Comparison of ENCODE assay signal across 17 cellular contexts in genomic region chr7:66558201-66558641, GRCh38.
A peak's percentile ranks its signal among the peaks of the same experiment; 100 is the strongest.
DNase-seq lines count a peak whose midpoint lies in the region; ATAC-seq and TF ChIP-seq lines count a peak whose summit lies in the region.
"Had no signal": no experiment of that assay in that cellular context is flagged by ENCODE, and none has a peak within 500 bp of the region (broad histone marks: within the 10 kb centered on the region; RNA-seq: fewer than 3 reads in every experiment).

No MANE protein-coding gene starts in this region.

- TF ChIP-seq CTCF in upper lobe of right lung (IDR thresholded peaks at IDR 0.05) = no peak

- ATAC-seq in stimulated activated naive CD8-positive, alpha-beta T cell treated with anti-CD3 and anti-CD28 coated beads, Interleukin-15, amount 100 ng/mL, for 72 hours = peak; percentile 57
- no peak for ATAC-seq in stimulated activated naive CD8-positive, alpha-beta T cell treated with anti-CD3 and anti-CD28 coated beads, Interleukin-15, Interleukin-2, amounts not matched to agents 100 U/mL and 50 U/mL, for 24 hours
- ATAC-seq in memory B cell (ENCODE audit: low read depth) (no peak), upper lobe of right lung (peak; percentile 17), HG03039 (IDR thresholded peaks at IDR 0.05; ENCODE audit: unreplicated experiment) (no peak)

- H3K27me3 Mint-ChIP-seq in stimulated activated naive CD8-positive, alpha-beta T cell treated with anti-CD3 and anti-CD28 coated beads, Interleukin-15, amount 100 ng/mL, for 72 hours = no peaks in the 10 kb centered on the region
- H3K27me3 Mint-ChIP-seq in memory B cell = no peaks in the 10 kb centered on the region
- H3K27me3 Mint-ChIP-seq: activated CD4-positive, alpha-beta memory T cell treated with anti-CD3 and anti-CD28 coated beads, Interleukin-2, amount 10 ng/mL, durations not matched to agents 7 days and 5 days; activated T-cell treated with anti-CD3 and anti-CD28 coated beads, Interleukin-2, amount 50 U/mL, for 24 hours had no signal

- no peaks in the 10 kb centered on the region for H3K27me3 ChIP-seq in upper lobe of right lung
- H3K27me3 ChIP-seq: ascending aorta, hepatocyte had no signal

- H3K4me1 ChIP-seq in upper lobe of right lung = no peaks in the 10 kb centered on the region
- H3K4me1 ChIP-seq: ascending aorta had no signal

- H3K4me3 Mint-ChIP-seq in stimulated activated naive CD8-positive, alpha-beta T cell treated with anti-CD3 and anti-CD28 coated beads, Interleukin-15, amount 100 ng/mL, for 72 hours = no peak overlapping the region
- H3K4me3 Mint-ChIP-seq in memory B cell = no peak overlapping the region
- H3K4me3 Mint-ChIP-seq: activated CD4-positive, alpha-beta memory T cell treated with anti-CD3 and anti-CD28 coated beads, Interleukin-2, amount 10 ng/mL, durations not matched to agents 7 days and 5 days; activated T-cell treated with anti-CD3 and anti-CD28 coated beads, Interleukin-2, amount 50 U/mL, for 24 hours had no signal

- DNase-seq in stimulated activated naive CD8-positive, alpha-beta T cell treated with anti-CD3 and anti-CD28 coated beads, Interleukin-15, amount 100 ng/mL, for 72 hours = no peak
- DNase-seq in stimulated activated naive CD8-positive, alpha-beta T cell treated with anti-CD3 and anti-CD28 coated beads, Interleukin-15, Interleukin-2, amounts not matched to agents 100 U/mL and 50 U/mL, for 24 hours = no peak
- DNase-seq in caudate nucleus (lab: John Stamatoyannopoulos, UW) = no peak
- DNase-seq in memory B cell (ENCODE audit: low spot score in 2 of 2) = no peak
- no peak for DNase-seq in upper lobe of right lung
- no peak for DNase-seq in anterior cingulate cortex (lab: John Stamatoyannopoulos, UW)
- DNase-seq in GOT3 (lab: John Stamatoyannopoulos, UW) = no peak
- DNase-seq: NCI-H526 treated with DMSO at 0.1 percent for 48 hours had no signal

- no peak overlapping the region for H3K27ac Mint-ChIP-seq in stimulated activated naive CD8-positive, alpha-beta T cell treated with anti-CD3 and anti-CD28 coated beads, Interleukin-15, amount 100 ng/mL, for 72 hours
- peak overlapping the region; percentile 13 for H3K27ac Mint-ChIP-seq in memory B cell
- H3K27ac Mint-ChIP-seq: activated CD4-positive, alpha-beta memory T cell treated with anti-CD3 and anti-CD28 coated beads, Interleukin-2, amount 10 ng/mL, durations not matched to agents 7 days and 5 days had no signal

- H3K27ac ChIP-seq in caudate nucleus (ENCODE audit: low read depth, low read length) (peak overlapping the region; percentile 64), upper lobe of right lung (no peak overlapping the region)
- H3K27ac ChIP-seq: ascending aorta, GM23248, hepatocyte, KMS-11, parathyroid adenoma, skin epidermis had no signal

- H3K4me3 ChIP-seq in upper lobe of right lung = no peak overlapping the region
- H3K4me3 ChIP-seq: GM23248, hepatocyte, skin epidermis had no signal

- H3K36me3 Mint-ChIP-seq in memory B cell = peaks cover 12% of the 10 kb centered on the region

- intact Hi-C loops in upper lobe of right lung (cut with DNase I) = no loop called here

- no peaks in the 10 kb centered on the region for H3K9me3 ChIP-seq in upper lobe of right lung
- H3K9me3 ChIP-seq: ascending aorta had no signal

- H3K36me3 ChIP-seq in upper lobe of right lung = peaks cover 35% of the 10 kb centered on the region

- H3K9me3 Mint-ChIP-seq in stimulated activated naive CD8-positive, alpha-beta T cell treated with anti-CD3 and anti-CD28 coated beads, Interleukin-15, amount 100 ng/mL, for 72 hours = no peaks in the 10 kb centered on the region
- H3K9me3 Mint-ChIP-seq in memory B cell = no peaks in the 10 kb centered on the region
- H3K9me3 Mint-ChIP-seq: activated CD4-positive, alpha-beta memory T cell treated with anti-CD3 and anti-CD28 coated beads, Interleukin-2, amount 10 ng/mL, durations not matched to agents 7 days and 5 days; activated T-cell treated with anti-CD3 and anti-CD28 coated beads, Interleukin-2, amount 50 U/mL, for 24 hours had no signal

- peaks cover 21% of the 10 kb centered on the region for H3K4me1 Mint-ChIP-seq in stimulated activated naive CD8-positive, alpha-beta T cell treated with anti-CD3 and anti-CD28 coated beads, Interleukin-15, amount 100 ng/mL, for 72 hours
- H3K4me1 Mint-ChIP-seq in memory B cell = peaks cover 5% of the 10 kb centered on the region

Comparison
In these comparisons a context has a peak if more than half of its experiments do, and no peak if none do; other contexts are left out.
1. ATAC-seq: peak in stimulated activated naive CD8-positive, alpha-beta T cell treated with anti-CD3 and anti-CD28 coated beads, Interleukin-15, amount 100 ng/mL, for 72 hours (single experiment) and upper lobe of right lung (single experiment); none in stimulated activated naive CD8-positive, alpha-beta T cell treated with anti-CD3 and anti-CD28 coated beads, Interleukin-15, Interleukin-2, amounts not matched to agents 100 U/mL and 50 U/mL, for 24 hours (single experiment), memory B cell (single experiment) and HG03039 (single experiment).